Comparison of ENCODE assay signal across 8 cellular contexts in the genomic region with DNA sequence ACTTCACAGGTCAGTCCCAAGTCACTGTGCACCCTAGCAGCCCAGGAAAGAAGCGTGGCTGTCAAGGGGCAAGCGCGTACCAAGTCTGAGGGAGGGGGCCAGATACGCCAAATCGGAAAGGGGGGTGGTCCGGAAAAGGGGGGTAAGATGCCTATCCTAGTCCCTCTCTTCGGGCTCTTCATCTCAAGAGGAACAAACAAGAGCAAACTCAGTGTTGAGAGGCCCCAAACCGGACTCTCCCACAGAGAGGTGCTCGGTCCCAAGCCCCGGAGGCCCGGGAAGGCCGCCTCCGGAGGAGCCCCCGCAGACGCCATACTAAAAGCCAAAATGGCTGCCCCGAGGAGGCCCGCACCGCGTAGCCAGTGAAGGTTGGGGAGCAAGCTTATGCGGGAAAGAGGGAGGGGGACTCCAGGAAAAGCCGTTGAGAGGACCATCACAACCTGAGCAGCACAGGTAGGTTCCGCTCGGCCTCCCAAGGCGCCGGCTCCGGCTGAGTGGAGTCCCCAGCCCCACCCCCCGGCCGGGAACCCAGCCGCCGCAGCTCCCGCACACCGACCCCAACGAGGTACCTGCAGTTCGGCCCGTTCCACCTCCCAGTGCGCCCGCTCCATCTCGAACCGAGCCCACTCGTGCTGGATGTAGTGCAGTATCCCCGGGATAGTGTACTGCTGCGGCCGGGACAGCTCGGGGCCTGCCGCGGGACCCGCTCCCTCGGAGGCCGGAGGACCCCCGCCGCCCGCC. TPM values are rescaled to one million over a fixed set of nuclear protein-coding genes. Genes with fewer than 3 reads are reported as not detected.
DNase-seq lines count a peak whose midpoint lies in the region; ATAC-seq and TF ChIP-seq lines count a peak whose summit lies in the region.

A gene with protein sequence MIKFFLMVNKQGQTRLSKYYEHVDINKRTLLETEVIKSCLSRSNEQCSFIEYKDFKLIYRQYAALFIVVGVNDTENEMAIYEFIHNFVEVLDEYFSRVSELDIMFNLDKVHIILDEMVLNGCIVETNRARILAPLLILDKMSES (plus strand): TSS at position 315 of the 741 bp plus-strand sequence. CDS start 40,548 bp downstream, outside the sequence.

- H3K36me3 ChIP-seq in WERI-Rb-1 (peaks cover 26% of the 10 kb centered on the region), spleen (peaks cover 0 to 9% (median 0%) of the 10 kb centered on the region in 6 donors)

- DNase-seq in GM20000 (ENCODE audit: low spot score) (peak; percentile 46), M059J (ENCODE audit: low read depth) (peak; percentile 40), WERI-Rb-1 (peak; percentile 47), MCF 10A (ENCODE audit: unreplicated experiment) (peak; percentile 40), immature natural killer cell (peak; percentile 47 to 53 (median 48)), spleen (peak; percentile 93)

- peaks cover 10% of the 10 kb centered on the region for H3K9me3 Mint-ChIP-seq in MCF 10A (ENCODE audit: unreplicated experiment)
- no peaks in the 10 kb centered on the region for H3K9me3 Mint-ChIP-seq in immature natural killer cell

- H3K27me3 Mint-ChIP-seq in MCF 10A (ENCODE audit: insufficient read depth, unreplicated experiment) (no peaks in the 10 kb centered on the region), immature natural killer cell (ENCODE audit: low read depth in 3 of 3) (peaks cover 4 to 10% (median 7%) of the 10 kb centered on the region in 3 donors)

- peaks cover 33% of the 10 kb centered on the region for H3K4me1 Mint-ChIP-seq in MCF 10A (ENCODE audit: insufficient read depth, unreplicated experiment)
- peaks cover 27 to 51% of the 10 kb centered on the region in 2 donors for H3K4me1 Mint-ChIP-seq in immature natural killer cell

- CTCF ChIA-PET in MCF 10A (lab: Yijun Ruan, JAX): interaction anchor here (0.6 to 2.4 kb wide), 3 partner anchors 28 to 55 kb away, joined by 3 to 11 read pairs (median 4); no protein-coding TSS in a partner anchor

- BruUV-seq in MCF 10A (replicated peaks; lab: Mats Ljungman, UMichigan): no TSS peak

- H3K27ac ChIP-seq in C4-2B (peak within 1 kb of the TSS; percentile 97), WERI-Rb-1 (peak within 1 kb of the TSS; percentile 99), spleen (peak within 1 kb of the TSS; percentile 94 to 100 (median 98))

- no peak for TF ChIP-seq CTCF in C4-2B (conservative IDR thresholded peaks at IDR 0.05)
- TF ChIP-seq CTCF in GM20000 (IDR thresholded peaks at IDR 0.05; ENCODE audit: extremely low read depth, missing control alignments): no peak
- TF ChIP-seq CTCF in WERI-Rb-1 (IDR thresholded peaks at IDR 0.05; ENCODE audit: low read depth, low read length): no peak
- TF ChIP-seq CTCF in MCF 10A (IDR thresholded peaks at IDR 0.05; ENCODE audit: unreplicated experiment): no peak
- TF ChIP-seq CTCF in spleen (IDR thresholded peaks at IDR 0.05 in 8 of 11, conservative IDR thresholded peaks at IDR 0.05 in 3 of 11): no peak

- H3K4me3 ChIP-seq in WERI-Rb-1 (ENCODE audit: low read depth, low read length) (peak within 1 kb of the TSS; percentile 98), spleen (peak within 1 kb of the TSS; percentile 84 to 95 (median 91))

- peaks cover 13% of the 10 kb centered on the region for H3K36me3 Mint-ChIP-seq in MCF 10A (ENCODE audit: insufficient read depth, unreplicated experiment)
- peaks cover 0 to 10% (median 0%) of the 10 kb centered on the region in 3 donors for H3K36me3 Mint-ChIP-seq in immature natural killer cell

- no peak for TF ChIP-seq POLR2A in spleen (IDR thresholded peaks at IDR 0.05)

- no peaks in the 10 kb centered on the region for H3K9me3 ChIP-seq in WERI-Rb-1 (ENCODE audit: severe bottlenecking)
- H3K9me3 ChIP-seq in spleen: no peaks in the 10 kb centered on the region

- ATAC-seq in HG03565 (IDR thresholded peaks at IDR 0.05; ENCODE audit: unreplicated experiment): no peak

- 0 to 3% (median 1%) methylated on average over 20 to 52 of the region's 52 CpGs for WGBS in spleen, 5 donors

- POLR2A ChIA-PET in MCF 10A (lab: Yijun Ruan, JAX): interaction anchor here (0.6 to 9.0 kb wide), 21 partner anchors 11 to 201 kb away, joined by 3 to 128 read pairs (median 6); no protein-coding TSS in a partner anchor

- H3K27me3 ChIP-seq in WERI-Rb-1 (ENCODE audit: insufficient read depth, low read depth, severe bottlenecking): no peaks in the 10 kb centered on the region
- H3K27me3 ChIP-seq in spleen (replicated peaks in 1 of 7): no peaks in the 10 kb centered on the region

- H3K4me1 ChIP-seq in spleen: peaks cover 26 to 71% (median 43%) of the 10 kb centered on the region in 6 donors

- intact Hi-C loops in MCF 10A (cut with micrococcal nuclease): loop anchor here (2.0 kb wide), 1 partner anchor 45 kb away; no protein-coding TSS in a partner anchor
- intact Hi-C loops in spleen (cut with DNase I; ENCODE audit: low total_unique reads): no loop called here

- H3K4me3 Mint-ChIP-seq in MCF 10A (ENCODE audit: unreplicated experiment) (peak within 1 kb of the TSS; percentile 94), immature natural killer cell (peak within 1 kb of the TSS; percentile 97 to 100 (median 99))

- H3K27ac Mint-ChIP-seq in MCF 10A (ENCODE audit: low read depth, unreplicated experiment): peak within 1 kb of the TSS; percentile 98
- peak within 1 kb of the TSS; percentile 95 to 99 (median 98) for H3K27ac Mint-ChIP-seq in immature natural killer cell

RNA-seq across cellular contexts. Expression of the gene that starts here (rescaled TPM):
- total RNA-seq in M059J (2014; rRNA removed; shearing (Covaris generic)): 6.0 and 21.0 TPM in 2 replicates
- total RNA-seq in MCF 10A (2022): 13.4 TPM in 2 replicates
- 1 to 10 TPM; 5.0 to 8.3 (median 5.3) TPM for polyA plus RNA-seq in immature natural killer cell
- 10 to 100 TPM; 10.7 to 22.9 (median 14.2) TPM for total RNA-seq in spleen
- 10 to 100 TPM in 1 of 3 donors, 1 to 10 TPM in 2; 6.4 to 11.1 (median 6.5) TPM for polyA plus RNA-seq in spleen

Comparison
In these comparisons a context has a peak if more than half of its experiments do, and no peak if none do; other contexts are left out.
1. DNase-seq: peak in every context shown above with its lines; median percentile 93 in spleen; 48 in immature natural killer cell; 47 in WERI-Rb-1; 46 in GM20000; 40 in M059J; 40 in MCF 10A.